In genomic region chr3:8658326-8659212, GRCh38 we compare ENCODE assay signal across 8 cellular contexts. TPM values are rescaled to one million over a fixed set of nuclear protein-coding genes. Genes with fewer than 3 reads are reported as not detected.
A peak's percentile ranks its signal among the peaks of the same experiment; 100 is the strongest.
DNase-seq lines count a peak whose midpoint lies in the region; ATAC-seq and TF ChIP-seq lines count a peak whose summit lies in the region.

No MANE protein-coding gene starts in this region.

- peak; percentile 42 for DNase-seq in NCI-H2029 (lab: John Stamatoyannopoulos, UW)
- DNase-seq in choroid plexus epithelial cell (ENCODE audit: low read depth): peak; percentile 88
- peak; percentile 56 for DNase-seq in non-pigmented ciliary epithelial cell (ENCODE audit: low read depth)
- DNase-seq in stimulated activated effector memory CD8-positive, alpha-beta T cell treated with anti-CD3 and anti-CD28 coated beads, Interleukin-12 subunit alpha, Interleukin-12 subunit beta, amount 100 ng/mL, for 72 hours (ENCODE audit: low spot score in 2 of 2): no peak
- no peak for DNase-seq in NCI-H1092 treated with DMSO at 0.1 percent for 48 hours (lab: John Stamatoyannopoulos, UW)
- no peak for DNase-seq in GM23338 (ENCODE audit: low spot score)

- H3K4me1 Mint-ChIP-seq in stimulated activated effector memory CD8-positive, alpha-beta T cell treated with anti-CD3 and anti-CD28 coated beads, Interleukin-12 subunit alpha, Interleukin-12 subunit beta, amount 100 ng/mL, for 72 hours: no peaks in the 10 kb centered on the region
- peaks cover 9% of the 10 kb centered on the region for H3K4me1 Mint-ChIP-seq in GM23338

- no peak overlapping the region for H3K4me2 ChIP-seq in GM23338

- TF ChIP-seq CTCF in choroid plexus epithelial cell (conservative IDR thresholded peaks at IDR 0.05; ENCODE audit: low read depth, low read length) (no peak), GM23338 (conservative IDR thresholded peaks at IDR 0.05; ENCODE audit: low read depth in 2 of 2) (no peak)

- no peaks in the 10 kb centered on the region for H3K36me3 Mint-ChIP-seq in stimulated activated effector memory CD8-positive, alpha-beta T cell treated with anti-CD3 and anti-CD28 coated beads, Interleukin-12 subunit alpha, Interleukin-12 subunit beta, amount 100 ng/mL, for 72 hours
- no peaks in the 10 kb centered on the region for H3K36me3 Mint-ChIP-seq in GM23338 (ENCODE audit: low read depth)

- H3K4me1 ChIP-seq in GM23338 (ENCODE audit: insufficient read depth): peaks cover 20% of the 10 kb centered on the region; the same call in 1 of the 2 replicates

- H3K9me2 ChIP-seq in GM23338 (ENCODE audit: insufficient read depth): no peaks in the 10 kb centered on the region

- H3K27ac Mint-ChIP-seq in stimulated activated effector memory CD8-positive, alpha-beta T cell treated with anti-CD3 and anti-CD28 coated beads, Interleukin-12 subunit alpha, Interleukin-12 subunit beta, amount 100 ng/mL, for 72 hours: no peak overlapping the region
- H3K27ac Mint-ChIP-seq in GM23338: no peak overlapping the region

- no peaks in the 10 kb centered on the region for H3F3A ChIP-seq in GM23338 (replicated peaks; ENCODE audit: low read depth)

- H3K27me3 ChIP-seq in GM23338 (ENCODE audit: insufficient read depth): no peaks in the 10 kb centered on the region

- no peaks in the 10 kb centered on the region for H3K36me3 ChIP-seq in GM23338 (ENCODE audit: insufficient read depth)

- no peak overlapping the region for H3K4me3 Mint-ChIP-seq in stimulated activated effector memory CD8-positive, alpha-beta T cell treated with anti-CD3 and anti-CD28 coated beads, Interleukin-12 subunit alpha, Interleukin-12 subunit beta, amount 100 ng/mL, for 72 hours
- H3K4me3 Mint-ChIP-seq in GM23338: no peak overlapping the region

- no peak overlapping the region for H3K27ac ChIP-seq in GM23338 (ENCODE audit: low read depth)

- no peaks in the 10 kb centered on the region for H4K20me1 ChIP-seq in GM23338 (replicated peaks; ENCODE audit: insufficient read depth)

- no peak overlapping the region for H3K4me3 ChIP-seq in choroid plexus epithelial cell (ENCODE audit: low read depth, low read length)
- no peak overlapping the region for H3K4me3 ChIP-seq in GM23338

- no peaks in the 10 kb centered on the region for H3K79me2 ChIP-seq in GM23338 (replicated peaks; ENCODE audit: insufficient read depth)

- H2AFZ ChIP-seq in GM23338: no peak overlapping the region

- H3K27me3 Mint-ChIP-seq in GM23338 (ENCODE audit: insufficient read depth, low read depth, poor library complexity): peaks cover 3% of the 10 kb centered on the region

- H3K9me3 Mint-ChIP-seq in stimulated activated effector memory CD8-positive, alpha-beta T cell treated with anti-CD3 and anti-CD28 coated beads, Interleukin-12 subunit alpha, Interleukin-12 subunit beta, amount 100 ng/mL, for 72 hours: peaks cover 9% of the 10 kb centered on the region
- peaks cover 6% of the 10 kb centered on the region; the same call in 1 of the 3 replicates for H3K9me3 Mint-ChIP-seq in GM23338

- ATAC-seq in GM18858 (IDR thresholded peaks at IDR 0.05; ENCODE audit: unreplicated experiment) (peak; percentile 79), HG02678 (IDR thresholded peaks at IDR 0.05; ENCODE audit: unreplicated experiment) (peak; percentile 91), GM23338 (no peak)
- no peak for ATAC-seq in stimulated activated effector memory CD8-positive, alpha-beta T cell treated with anti-CD3 and anti-CD28 coated beads, Interleukin-12 subunit alpha, Interleukin-12 subunit beta, amount 100 ng/mL, for 72 hours

TF ChIP-seq in GM23338, 12 proteins besides CTCF, POLR2A, EP300 and RAD21 (continues in another document):
- TF ChIP-seq ZNF331 (CRISPR knock-in tag; IDR thresholded peaks at IDR 0.05; ENCODE audit: low read depth): no peak
- no peak for TF ChIP-seq STAT1 (IDR thresholded peaks at IDR 0.05; ENCODE audit: unreplicated experiment)
- TF ChIP-seq REST (IDR thresholded peaks at IDR 0.05; ENCODE audit: unreplicated experiment): no peak
- TF ChIP-seq EZH2 (IDR thresholded peaks at IDR 0.05; ENCODE audit: low read depth, unreplicated experiment): no peak
- TF ChIP-seq CREB1 (CRISPR knock-in tag; IDR thresholded peaks at IDR 0.05; ENCODE audit: low read depth): no peak
- no peak for TF ChIP-seq POLR2AphosphoS5 (IDR thresholded peaks at IDR 0.05; ENCODE audit: low read depth)
- no peak for TF ChIP-seq EZH2phosphoT487 (IDR thresholded peaks at IDR 0.05; ENCODE audit: unreplicated experiment)
- no peak for TF ChIP-seq NANOG (IDR thresholded peaks at IDR 0.05; ENCODE audit: borderline replicate concordance)

RNA-seq across cellular contexts. Expression of gene SSUH2, which starts 14.0 kb away (rescaled TPM):
- 0.82 and 2.3 TPM in 2 replicates for total RNA-seq in GM23338 (2014; rRNA removed; shearing (Covaris generic))
- 0.47 and 0.73 TPM in 2 replicates for polyA plus RNA-seq in GM23338 (2016; fragmentation: Nextera tagmentation; extraction: Ambion mirVana)

Comparison
In these comparisons a context has a peak if more than half of its experiments do, and no peak if none do; other contexts are left out.
1. ATAC-seq: peak in GM18858 (single experiment) and HG02678 (single experiment); none in stimulated activated effector memory CD8-positive, alpha-beta T cell treated with anti-CD3 and anti-CD28 coated beads, Interleukin-12 subunit alpha, Interleukin-12 subunit beta, amount 100 ng/mL, for 72 hours (single experiment) and GM23338 (single experiment).
2. DNase-seq: peak in NCI-H2029 (single experiment), choroid plexus epithelial cell (single experiment) and non-pigmented ciliary epithelial cell (single experiment); none in stimulated activated effector memory CD8-positive, alpha-beta T cell treated with anti-CD3 and anti-CD28 coated beads, Interleukin-12 subunit alpha, Interleukin-12 subunit beta, amount 100 ng/mL, for 72 hours (0 of 2), NCI-H1092 treated with DMSO at 0.1 percent for 48 hours (single experiment) and GM23338 (single experiment).